Comparison of ENCODE assay signal across 8 cellular contexts in genomic region chr13:50911937-50912624, GRCh38. TPM values are rescaled to one million over a fixed set of nuclear protein-coding genes. Genes with fewer than 3 reads are reported as not detected.
DNase-seq lines count a peak whose midpoint lies in the region; ATAC-seq and TF ChIP-seq lines count a peak whose summit lies in the region.

No MANE protein-coding gene starts in this region.

- ATAC-seq in HG03432 (IDR thresholded peaks at IDR 0.05; ENCODE audit: unreplicated experiment), result peak; percentile 47

- H3K27me3 ChIP-seq in BJ (ENCODE audit: control insufficient read depth, insufficient read depth, low read length), result no peaks in the 10 kb centered on the region

- no peak for DNase-seq in BJ (ENCODE audit: low read depth)
- peak; percentile 64 for DNase-seq in GM19238 (ENCODE audit: insufficient read length, low spot score)
- DNase-seq in NCI-H510A (lab: John Stamatoyannopoulos, UW), result peak; percentile 58
- DNase-seq in activated CD4-positive, alpha-beta T cell treated with anti-CD3 and anti-CD28 coated beads for 24 hours (ENCODE audit: low read depth in 2 of 2), result peak; percentile 86 to 93
- DNase-seq in choroid plexus epithelial cell (ENCODE audit: low read depth), result peak; percentile 95
- DNase-seq in left kidney (ENCODE audit: low read depth, low spot score), result peak; percentile 96
- DNase-seq in stimulated activated CD4-positive, alpha-beta T cell treated with anti-CD3 and anti-CD28 coated beads, Interleukin-4, amount 100 ng/mL, for 24 hours, result peak; percentile 95

- CTCF ChIA-PET in BJ (lab: Yijun Ruan, JAX), result interaction anchor here (0.6 to 2.5 kb wide), 30 partner anchors 10 to 1137 kb away, joined by 3 to 10 read pairs (median 4); no protein-coding TSS in a partner anchor

- H3K4me3 ChIP-seq in BJ (ENCODE audit: low read depth, low read length) (no peak overlapping the region), choroid plexus epithelial cell (ENCODE audit: low read depth, low read length) (no peak overlapping the region)

- TF ChIP-seq CTCF in BJ (IDR thresholded peaks at IDR 0.05; ENCODE audit: insufficient read depth, low read depth, low read length) (peak; percentile 94), choroid plexus epithelial cell (conservative IDR thresholded peaks at IDR 0.05; ENCODE audit: low read depth, low read length) (peak; percentile 97)

- POLR2A ChIA-PET in BJ (lab: Charles Lee), result no interaction called here

- H3K36me3 ChIP-seq in BJ (ENCODE audit: control insufficient read depth, insufficient read depth, low read length), result no peaks in the 10 kb centered on the region

RNA-seq across cellular contexts. Expression of gene RNASEH2B, which starts 2.5 kb away (rescaled TPM):
- 11.3 and 28.4 TPM in 2 replicates for polyA plus RNA-seq in BJ (2011; rRNA removed)
- 6.8 and 7.6 TPM in 2 replicates for polyA minus RNA-seq in BJ (2011; rRNA and poly(A)+ RNA removed)
